Comparison of ENCODE assay signal across 15 cellular contexts in the genomic region with DNA sequence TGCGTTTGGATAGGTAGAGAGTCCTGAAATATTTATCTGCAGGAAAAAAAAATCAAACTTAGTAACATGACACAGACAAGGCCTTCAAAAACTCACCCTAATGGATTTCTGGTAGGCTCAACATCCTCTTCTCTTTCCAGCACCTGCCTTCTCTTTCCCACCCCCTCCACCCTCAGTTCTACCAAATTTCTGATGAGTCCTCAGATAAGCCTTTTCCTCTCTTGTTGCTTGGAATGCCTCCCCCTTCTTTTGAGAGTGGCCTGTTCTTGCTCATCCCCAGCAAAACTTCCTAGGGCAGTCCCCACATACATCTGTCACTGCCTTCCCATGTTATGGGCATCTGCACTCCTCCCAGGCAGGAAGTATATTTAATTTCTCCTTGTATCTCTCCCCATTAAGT. TPM values are rescaled to one million over a fixed set of nuclear protein-coding genes. Genes with fewer than 3 reads are reported as not detected.
DNase-seq lines count a peak whose midpoint lies in the region; ATAC-seq lines count a peak whose summit lies in the region.
"Had no signal": no experiment of that assay in that cellular context is flagged by ENCODE, and none has a peak within 500 bp of the region (broad histone marks: within the 10 kb centered on the region; RNA-seq: fewer than 3 reads in every experiment).

No MANE protein-coding gene starts in this region.

- H3K9me3 Mint-ChIP-seq in memory B cell, result no peaks in the 10 kb centered on the region

- no peak overlapping the region for H3K4me3 Mint-ChIP-seq in memory B cell

- peaks cover 22% of the 10 kb centered on the region for H3K4me1 Mint-ChIP-seq in memory B cell

- DNase-seq in memory B cell (ENCODE audit: low spot score in 2 of 2) (no peak), NCI-H2227 treated with DMSO at 0.1 percent for 48 hours (lab: John Stamatoyannopoulos, UW) (no peak), HT-29 (ENCODE audit: low spot score) (no peak), ureter (ENCODE audit: low spot score) (no peak)
- DNase-seq: activated CD8-positive, alpha-beta memory T cell treated with anti-CD3 and anti-CD28 coated beads, Interleukin-2, amount 50 U/mL, for 4 hours; amniotic stem cell; EL; esophagus squamous epithelium; Kasumi-1; left ventricle myocardium inferior; NCI-H2029 treated with DMSO at 0.1 percent for 48 hours had no signal

- ATAC-seq in GM18907 (IDR thresholded peaks at IDR 0.05; ENCODE audit: unreplicated experiment), result peak; percentile 27
- ATAC-seq in GM21515 (IDR thresholded peaks at IDR 0.05; ENCODE audit: unreplicated experiment), result peak; percentile 22
- ATAC-seq in HG03097 (IDR thresholded peaks at IDR 0.05; ENCODE audit: low FRiP score, unreplicated experiment), result peak; percentile 12
- no peak for ATAC-seq in memory B cell (ENCODE audit: low read depth)
- no peak for ATAC-seq in GM18519 (IDR thresholded peaks at IDR 0.05; ENCODE audit: low FRiP score, unreplicated experiment)

- peak overlapping the region; percentile 77 for H3K27ac Mint-ChIP-seq in memory B cell

- H3K27me3 Mint-ChIP-seq in memory B cell, result no peaks in the 10 kb centered on the region

- no peaks in the 10 kb centered on the region for H3K36me3 Mint-ChIP-seq in memory B cell

RNA-seq across cellular contexts. Expression of a gene that starts 7.6 kb away (rescaled TPM):
- 42.9 and 43.9 TPM in 2 replicates for total RNA-seq in HT-29 (2014; rRNA removed; shearing (Covaris generic))
- total RNA-seq in ureter, result 81.0 TPM

Comparison
In these comparisons a context has a peak if more than half of its experiments do, and no peak if none do; other contexts are left out.
1. ATAC-seq: peak in GM18907 (single experiment), GM21515 (single experiment) and HG03097 (single experiment); none in memory B cell (single experiment) and GM18519 (single experiment).